Comparison of ENCODE assay signal across 27 cellular contexts in genomic region chr1:204773246-204773645, GRCh38.
"Had no signal": no experiment of that assay in that cellular context is flagged by ENCODE, and none has a peak within 500 bp of the region (broad histone marks: within the 10 kb centered on the region; RNA-seq: fewer than 3 reads in every experiment).

No MANE protein-coding gene starts in this region.

- H3K27me3 ChIP-seq: testis, thyroid gland, upper lobe of left lung, uterus, vagina had no signal

- H3K9me3 ChIP-seq: stomach, suprapubic skin, testis, thoracic aorta, thyroid gland, tibial artery, tibial nerve, transverse colon, upper lobe of left lung, upper lobe of right lung, uterus, vagina had no signal

- H3K36me3 Mint-ChIP-seq: stimulated activated effector memory CD8-positive, alpha-beta T cell treated with anti-CD3 and anti-CD28 coated beads, Interleukin-12 subunit alpha, Interleukin-12 subunit beta, amount 100 ng/mL, for 72 hours; stimulated activated memory B cell treated with anti-CD40 and anti-IgM and Interleukin-4, amounts not matched to agents 10 μg/mL and 1 μg/mL and 100 μg/mL, for 72 hours; stimulated activated naive B cell treated with anti-CD40 and anti-IgM and Interleukin-4, amounts not matched to agents 10 μg/mL and 1 μg/mL and 100 μg/mL, for 72 hours; type B pancreatic cell had no signal

- H3K27ac ChIP-seq: stomach, suprapubic skin, testis, thoracic aorta, thyroid gland, tibial artery, tibial nerve, transverse colon, upper lobe of left lung, upper lobe of right lung, uterus, vagina had no signal

- DNase-seq: stimulated activated CD4-positive, alpha-beta T cell treated with anti-CD3 and anti-CD28 coated beads, Interleukin-2, amount 100 ng/mL, for 48 hours; stimulated activated CD4-positive, alpha-beta T cell treated with anti-CD3 and anti-CD28 coated beads, Interleukin-4, amount 100 ng/mL, for 1 hour; stimulated activated CD4-positive, alpha-beta T cell treated with anti-CD3 and anti-CD28 coated beads, Interleukin-4, amount 100 ng/mL, for 24 hours; stimulated activated CD4-positive, alpha-beta T cell treated with anti-CD3 and anti-CD28 coated beads, Interleukin-4, amount 100 ng/mL, for 4 hours; stimulated activated CD8-positive, alpha-beta memory T cell treated with anti-CD3 and anti-CD28 coated beads, Interleukin-4, amount 100 ng/mL, for 48 hours; stimulated activated naive B cell treated with anti-CD40 and anti-IgM and Interleukin-4, amounts not matched to agents 10 μg/mL and 1 μg/mL and 100 μg/mL, for 72 hours; stimulated activated naive CD4-positive, alpha-beta T cell; stimulated activated naive CD4-positive, alpha-beta T cell treated with Interleukin-2 at 50 U/mL for 16 hours; stimulated activated naive CD8-positive, alpha-beta T cell treated with anti-CD3 and anti-CD28 coated beads, Interleukin-15, amount 100 ng/mL, for 72 hours; stimulated activated naive CD8-positive, alpha-beta T cell treated with anti-CD3 and anti-CD28 coated beads, Interleukin-15, Interleukin-2, amounts not matched to agents 100 U/mL and 50 U/mL, for 24 hours; stomach; substantia nigra; testis; thyroid gland; tibial artery; transverse colon; upper lobe of left lung; upper lobe of right lung; uterus had no signal

- ATAC-seq: stimulated activated effector memory CD8-positive, alpha-beta T cell treated with anti-CD3 and anti-CD28 coated beads, Interleukin-12 subunit alpha, Interleukin-12 subunit beta, amount 100 ng/mL, for 72 hours; stimulated activated memory B cell treated with anti-CD40 and anti-IgM and Interleukin-4, amounts not matched to agents 10 μg/mL and 1 μg/mL and 100 μg/mL, for 72 hours; stimulated activated naive B cell treated with anti-CD40 and anti-IgM and Interleukin-4, amounts not matched to agents 10 μg/mL and 1 μg/mL and 100 μg/mL, for 72 hours; stimulated activated naive CD8-positive, alpha-beta T cell treated with anti-CD3 and anti-CD28 coated beads, Interleukin-15, amount 100 ng/mL, for 72 hours; stimulated activated naive CD8-positive, alpha-beta T cell treated with anti-CD3 and anti-CD28 coated beads, Interleukin-15, Interleukin-2, amounts not matched to agents 100 U/mL and 50 U/mL, for 24 hours; upper lobe of right lung had no signal

- H3K36me3 ChIP-seq: stomach, suprapubic skin, thoracic aorta, thyroid gland, tibial artery, tibial nerve, transverse colon, upper lobe of left lung, upper lobe of right lung, uterus, vagina had no signal

- H3K9me3 Mint-ChIP-seq: stimulated activated effector memory CD8-positive, alpha-beta T cell treated with anti-CD3 and anti-CD28 coated beads, Interleukin-12 subunit alpha, Interleukin-12 subunit beta, amount 100 ng/mL, for 72 hours; stimulated activated memory B cell treated with anti-CD40 and anti-IgM and Interleukin-4, amounts not matched to agents 10 μg/mL and 1 μg/mL and 100 μg/mL, for 72 hours; stimulated activated naive B cell treated with anti-CD40 and anti-IgM and Interleukin-4, amounts not matched to agents 10 μg/mL and 1 μg/mL and 100 μg/mL, for 72 hours; stimulated activated naive CD8-positive, alpha-beta T cell treated with anti-CD3 and anti-CD28 coated beads, Interleukin-15, amount 100 ng/mL, for 72 hours; stimulated activated naive CD8-positive, alpha-beta T cell treated with anti-CD3 and anti-CD28 coated beads, Interleukin-15, Interleukin-2, amounts not matched to agents 100 ng/mL and 50 ng/mL, for 24 hours; type B pancreatic cell had no signal

- H3K4me3 Mint-ChIP-seq: stimulated activated effector memory CD8-positive, alpha-beta T cell treated with anti-CD3 and anti-CD28 coated beads, Interleukin-12 subunit alpha, Interleukin-12 subunit beta, amount 100 ng/mL, for 72 hours; stimulated activated memory B cell treated with anti-CD40 and anti-IgM and Interleukin-4, amounts not matched to agents 10 μg/mL and 1 μg/mL and 100 μg/mL, for 72 hours; stimulated activated naive B cell treated with anti-CD40 and anti-IgM and Interleukin-4, amounts not matched to agents 10 μg/mL and 1 μg/mL and 100 μg/mL, for 72 hours; stimulated activated naive CD8-positive, alpha-beta T cell treated with anti-CD3 and anti-CD28 coated beads, Interleukin-15, amount 100 ng/mL, for 72 hours; stimulated activated naive CD8-positive, alpha-beta T cell treated with anti-CD3 and anti-CD28 coated beads, Interleukin-15, Interleukin-2, amounts not matched to agents 100 ng/mL and 50 ng/mL, for 24 hours; type B pancreatic cell had no signal

- H3K4me3 ChIP-seq: stomach, suprapubic skin, testis, thoracic aorta, thyroid gland, tibial artery, tibial nerve, transverse colon, upper lobe of left lung, upper lobe of right lung, uterus, vagina had no signal

- H3K4me1 ChIP-seq: stomach, suprapubic skin, testis, thyroid gland, tibial artery, tibial nerve, transverse colon, upper lobe of left lung, upper lobe of right lung, uterus, vagina had no signal

- H3K4me1 Mint-ChIP-seq: stimulated activated effector memory CD8-positive, alpha-beta T cell treated with anti-CD3 and anti-CD28 coated beads, Interleukin-12 subunit alpha, Interleukin-12 subunit beta, amount 100 ng/mL, for 72 hours; stimulated activated memory B cell treated with anti-CD40 and anti-IgM and Interleukin-4, amounts not matched to agents 10 μg/mL and 1 μg/mL and 100 μg/mL, for 72 hours; stimulated activated naive B cell treated with anti-CD40 and anti-IgM and Interleukin-4, amounts not matched to agents 10 μg/mL and 1 μg/mL and 100 μg/mL, for 72 hours; stimulated activated naive CD8-positive, alpha-beta T cell treated with anti-CD3 and anti-CD28 coated beads, Interleukin-15, amount 100 ng/mL, for 72 hours had no signal

- H3K27ac Mint-ChIP-seq: stimulated activated effector memory CD8-positive, alpha-beta T cell treated with anti-CD3 and anti-CD28 coated beads, Interleukin-12 subunit alpha, Interleukin-12 subunit beta, amount 100 ng/mL, for 72 hours; stimulated activated memory B cell treated with anti-CD40 and anti-IgM and Interleukin-4, amounts not matched to agents 10 μg/mL and 1 μg/mL and 100 μg/mL, for 72 hours; stimulated activated naive B cell treated with anti-CD40 and anti-IgM and Interleukin-4, amounts not matched to agents 10 μg/mL and 1 μg/mL and 100 μg/mL, for 72 hours; stimulated activated naive CD8-positive, alpha-beta T cell treated with anti-CD3 and anti-CD28 coated beads, Interleukin-15, amount 100 ng/mL, for 72 hours; stimulated activated naive CD8-positive, alpha-beta T cell treated with anti-CD3 and anti-CD28 coated beads, Interleukin-15, Interleukin-2, amounts not matched to agents 100 ng/mL and 50 ng/mL, for 24 hours; type B pancreatic cell had no signal
